ENCODE assay signal across 1 cellular context in genomic region chr1:179016694-179017382, GRCh38.
A peak's percentile ranks its signal among the peaks of the same experiment; 100 is the strongest.
TF ChIP-seq lines count a peak whose summit lies in the region.

No MANE protein-coding gene starts in this region.

TF ChIP-seq in K562, 482 proteins besides CTCF, POLR2A, EP300 and RAD21 (continued from another document and continues in another):
- peak; percentile 68 for TF ChIP-seq CREM (IDR thresholded peaks at IDR 0.05; ENCODE audit: low read depth)
- TF ChIP-seq BRF2 (IDR thresholded peaks at IDR 0.05; ENCODE audit: borderline replicate concordance, insufficient read depth, insufficient read length), result no peak
- TF ChIP-seq ZNF583 (CRISPR knock-in tag; IDR thresholded peaks at IDR 0.05), result no peak
- peak in 1 of 2 experiments; percentile 78; a peak in 2 of 4 replicates for TF ChIP-seq ZNF639 (CRISPR knock-in tag; conservative IDR thresholded peaks at IDR 0.05 in 1 of 2, IDR thresholded peaks at IDR 0.05 in 1 of 2)
- TF ChIP-seq SFPQ (IDR thresholded peaks at IDR 0.05; ENCODE audit: low read depth, low read length), result no peak
- TF ChIP-seq PHF8 (IDR thresholded peaks at IDR 0.05; ENCODE audit: borderline replicate concordance, low read length), result no peak; the same call in 1 of the 2 replicates
- no peak for TF ChIP-seq RAD51 (IDR thresholded peaks at IDR 0.05; ENCODE audit: borderline replicate concordance, low read depth)
- TF ChIP-seq ZNF140 (CRISPR knock-in tag; IDR thresholded peaks at IDR 0.05), result no peak
- no peak for TF ChIP-seq JUN (IDR thresholded peaks at IDR 0.05; ENCODE audit: borderline replicate concordance, low read depth, low read length)
- TF ChIP-seq JUN (CRISPR knock-in tag; IDR thresholded peaks at IDR 0.05; ENCODE audit: borderline replicate concordance), result no peak
- no peak for TF ChIP-seq CBX5 (IDR thresholded peaks at IDR 0.05; ENCODE audit: borderline replicate concordance, low read depth)
- TF ChIP-seq ZNF146 (CRISPR knock-in tag; IDR thresholded peaks at IDR 0.05; ENCODE audit: unreplicated experiment), result no peak
- TF ChIP-seq XRCC4 (IDR thresholded peaks at IDR 0.05; ENCODE audit: extremely low read depth, insufficient read depth, insufficient read length), result no peak
- TF ChIP-seq KLF10 (CRISPR knock-in tag; IDR thresholded peaks at IDR 0.05), result no peak
- no peak for TF ChIP-seq STAT5A (IDR thresholded peaks at IDR 0.05; ENCODE audit: borderline replicate concordance, low read length)
- no peak for TF ChIP-seq DACH1 (IDR thresholded peaks at IDR 0.05; ENCODE audit: partially characterized antibody)
- no peak for TF ChIP-seq WHSC1 (IDR thresholded peaks at IDR 0.05; ENCODE audit: low read length)
- TF ChIP-seq IRF2 (CRISPR knock-in tag; IDR thresholded peaks at IDR 0.05), result no peak
- no peak for TF ChIP-seq PATZ1 (CRISPR knock-in tag; IDR thresholded peaks at IDR 0.05; ENCODE audit: borderline replicate concordance)
- no peak for TF ChIP-seq ZBTB17 (CRISPR knock-in tag; IDR thresholded peaks at IDR 0.05)
- no peak for TF ChIP-seq BCLAF1 (IDR thresholded peaks at IDR 0.05; ENCODE audit: borderline replicate concordance in 1 of 2, control insufficient read depth in 1 of 2, low read depth in 2 of 2, low read length in 1 of 2)
- no peak for TF ChIP-seq GTF2A2 (tag; IDR thresholded peaks at IDR 0.05)
- no peak for TF ChIP-seq ZFP36 (IDR thresholded peaks at IDR 0.05; ENCODE audit: low read depth, low read length, partially characterized antibody)
- no peak for TF ChIP-seq RBM14 (IDR thresholded peaks at IDR 0.05; ENCODE audit: borderline replicate concordance, insufficient read depth, low read depth, low read length)
- 0 out of 2 replicates have a peak, but pooled peaks have one; percentile 73 for TF ChIP-seq GATAD2B (IDR thresholded peaks at IDR 0.05; ENCODE audit: borderline replicate concordance)
- no peak for TF ChIP-seq MLX (CRISPR knock-in tag; conservative IDR thresholded peaks at IDR 0.05)
- no peak for TF ChIP-seq FOXP4 (CRISPR knock-in tag; IDR thresholded peaks at IDR 0.05; ENCODE audit: borderline replicate concordance)
- TF ChIP-seq PHB2 (IDR thresholded peaks at IDR 0.05; ENCODE audit: low read depth), result no peak
- no peak for TF ChIP-seq ATF2 (CRISPR knock-in tag; IDR thresholded peaks at IDR 0.05)
- no peak for TF ChIP-seq LARP7 (IDR thresholded peaks at IDR 0.05)
- no peak for TF ChIP-seq HDAC6 (IDR thresholded peaks at IDR 0.05; ENCODE audit: low read depth, low read length)
- TF ChIP-seq SAP30 (IDR thresholded peaks at IDR 0.05; ENCODE audit: borderline replicate concordance, insufficient read depth, low read depth, low read length, poor library complexity, severe bottlenecking), result no peak
- TF ChIP-seq ZNF217 (CRISPR knock-in tag; IDR thresholded peaks at IDR 0.05), result no peak
- TF ChIP-seq TOE1 (IDR thresholded peaks at IDR 0.05; ENCODE audit: borderline replicate concordance), result no peak
- TF ChIP-seq TOE1 (CRISPR knock-in tag; IDR thresholded peaks at IDR 0.05; ENCODE audit: borderline replicate concordance, low read depth), result no peak
- no peak for TF ChIP-seq ZNF175 (CRISPR knock-in tag; IDR thresholded peaks at IDR 0.05; ENCODE audit: low read depth)
- TF ChIP-seq ILK (tag; IDR thresholded peaks at IDR 0.05; ENCODE audit: borderline replicate concordance, low read depth), result no peak
- TF ChIP-seq POLR2AphosphoS2 (IDR thresholded peaks at IDR 0.05; ENCODE audit: low read length), result no peak
- TF ChIP-seq HEY1 (CRISPR knock-in tag; IDR thresholded peaks at IDR 0.05; ENCODE audit: borderline replicate concordance), result no peak
- peak; percentile 90 for TF ChIP-seq ARID1B (IDR thresholded peaks at IDR 0.05)
- TF ChIP-seq TSC22D4 (tag; IDR thresholded peaks at IDR 0.05), result no peak
- peak; percentile 71 for TF ChIP-seq CBFA2T3 (IDR thresholded peaks at IDR 0.05)
- no peak for TF ChIP-seq ATF6 (CRISPR knock-in tag; IDR thresholded peaks at IDR 0.05)
- peak; percentile 78 for TF ChIP-seq JUND (IDR thresholded peaks at IDR 0.05; ENCODE audit: borderline replicate concordance, low read depth, low read length)
- TF ChIP-seq JUND (tag; IDR thresholded peaks at IDR 0.05; ENCODE audit: borderline replicate concordance, low read depth, low read length), result peak; percentile 85; the same call in 2 of the 3 replicates
- no peak for TF ChIP-seq RBM15 (IDR thresholded peaks at IDR 0.05; ENCODE audit: insufficient read depth, low read length)
- TF ChIP-seq ZNF717 (CRISPR knock-in tag; IDR thresholded peaks at IDR 0.05), result no peak
- TF ChIP-seq GTF2B (IDR thresholded peaks at IDR 0.05; ENCODE audit: extremely low read depth, insufficient read length), result no peak
